ENCODE assay signal across 2 cellular contexts in genomic region chr3:188539631-188540194, GRCh38.
TF ChIP-seq lines count a peak whose summit lies in the region.

No MANE protein-coding gene starts in this region.

TF ChIP-seq in HepG2, 621 proteins besides CTCF, POLR2A, EP300 and RAD21:
- peak; percentile 55; the same call in 1 of the 2 replicates for TF ChIP-seq NFE2L2 (IDR thresholded peaks at IDR 0.05; ENCODE audit: low read length)
- TF ChIP-seq TMF1 (CRISPR knock-in tag; IDR thresholded peaks at IDR 0.05; ENCODE audit: low read depth) = no peak

TF ChIP-seq in IMR-90, 13 proteins besides CTCF, POLR2A, EP300 and RAD21:
- TF ChIP-seq CEBPB (IDR thresholded peaks at IDR 0.05; ENCODE audit: low read depth, low read length) = no peak
- peak; percentile 48; the same call in 1 of the 2 replicates for TF ChIP-seq NFE2L2 (IDR thresholded peaks at IDR 0.05; ENCODE audit: low read depth, low read length)
